In the genomic region with DNA sequence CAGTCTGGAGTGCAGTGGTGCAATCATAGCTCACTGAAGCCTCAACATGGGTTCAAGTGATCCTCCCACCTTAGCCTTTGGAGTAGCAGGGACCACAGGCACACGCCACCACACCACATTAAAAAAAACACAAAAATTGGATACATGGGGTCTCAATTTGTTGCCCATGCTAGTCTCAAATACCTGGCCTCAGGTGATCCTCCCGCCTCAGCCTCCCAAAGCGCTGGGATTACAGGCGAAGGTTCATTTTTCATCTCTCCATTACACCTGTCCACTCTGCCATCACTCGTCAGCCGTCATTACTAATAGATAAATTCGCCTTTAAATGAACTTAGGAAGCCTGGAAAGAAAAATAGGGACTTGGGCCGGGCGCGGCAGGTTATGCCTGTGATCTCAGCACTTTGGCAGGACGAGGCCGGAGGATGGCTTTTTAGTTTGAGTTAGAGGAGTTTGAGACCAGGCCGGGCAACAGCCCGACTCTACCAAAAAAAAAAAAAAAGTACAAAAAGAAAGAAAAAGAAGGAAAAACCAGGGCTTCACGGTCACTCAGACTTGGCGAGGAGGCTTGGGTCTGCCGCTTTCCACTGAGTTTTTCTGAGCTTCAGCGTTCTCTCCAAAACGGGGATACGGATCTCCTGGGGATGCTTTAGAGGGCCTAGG, we compare ENCODE assay signal across 8 cellular contexts. TPM values are rescaled to one million over a fixed set of nuclear protein-coding genes. Genes with fewer than 3 reads are reported as not detected.
A peak's percentile ranks its signal among the peaks of the same experiment; 100 is the strongest.
DNase-seq lines count a peak whose midpoint lies in the region; TF ChIP-seq lines count a peak whose summit lies in the region.

No MANE protein-coding gene starts in this region.

- peak overlapping the region; percentile 79 to 98 for H3K4me3 ChIP-seq in CD4-positive, alpha-beta memory T cell (ENCODE audit: low read length in 2 of 2)
- H3K4me3 ChIP-seq in NB4 (ENCODE audit: low read depth, low read length) (peak overlapping the region; percentile 93), dorsolateral prefrontal cortex (peak overlapping the region; percentile 58 to 100 (median 92)), mucosa of rectum (ENCODE audit: low read length in 2 of 2) (peak overlapping the region; percentile 99)

- DNase-seq in CD4-positive, alpha-beta memory T cell, result peak in 1 of 5 donors; percentile 1
- peak; percentile 23 for DNase-seq in NB4 (ENCODE audit: low read depth)
- DNase-seq in dorsolateral prefrontal cortex, result no peak
- no peak for DNase-seq in cerebellum (ENCODE audit: low spot score)
- no peak for DNase-seq in posterior vena cava (ENCODE audit: low spot score)
- no peak for DNase-seq in AG08396 (ENCODE audit: low spot score)
- DNase-seq in GM03348 (ENCODE audit: low spot score), result no peak

- H3K4me1 ChIP-seq in CD4-positive, alpha-beta memory T cell (ENCODE audit: insufficient read depth, low read length), result peaks cover 44% of the 10 kb centered on the region
- H3K4me1 ChIP-seq in mucosa of rectum (ENCODE audit: control insufficient read depth in 2 of 2, insufficient read depth in 2 of 2, low read length in 2 of 2), result peaks cover 12 to 29% of the 10 kb centered on the region in 2 donors

- no peaks in the 10 kb centered on the region for H3K36me3 ChIP-seq in CD4-positive, alpha-beta memory T cell (ENCODE audit: insufficient read depth, low read length)
- peaks cover 0 to 2% of the 10 kb centered on the region in 2 donors for H3K36me3 ChIP-seq in mucosa of rectum (ENCODE audit: control insufficient read depth in 2 of 2, insufficient read depth in 2 of 2, low read length in 2 of 2)

- H3K4me1 Mint-ChIP-seq in CD4-positive, alpha-beta memory T cell, result peaks cover 35 to 65% (median 45%) of the 10 kb centered on the region in 4 donors

- H3K9me3 ChIP-seq in CD4-positive, alpha-beta memory T cell (ENCODE audit: control insufficient read depth in 1 of 2, low read length in 2 of 2), result no peaks in the 10 kb centered on the region
- no peaks in the 10 kb centered on the region for H3K9me3 ChIP-seq in mucosa of rectum (ENCODE audit: control insufficient read depth in 2 of 2, low read length in 2 of 2)

- H3K27ac Mint-ChIP-seq in CD4-positive, alpha-beta memory T cell, result peak overlapping the region; percentile 88 to 98 (median 95)

- peaks cover 9 to 30% of the 10 kb centered on the region in 2 donors for H3K36me3 Mint-ChIP-seq in CD4-positive, alpha-beta memory T cell

- CTCF ChIA-PET in CD4-positive, alpha-beta memory T cell (lab: Charles Lee; ENCODE audit: partially characterized antibody), result interaction anchor here (0.7 to 2.7 kb wide), 6 partner anchors 9 to 89 kb away, joined by 3 to 13 read pairs (median 8); a partner anchor contains a TSS

- H3K27me3 Mint-ChIP-seq in CD4-positive, alpha-beta memory T cell, result peaks cover 0 to 2% of the 10 kb centered on the region in 2 donors

- peak overlapping the region; percentile 99 for H3K27ac ChIP-seq in CD4-positive, alpha-beta memory T cell (ENCODE audit: low read depth, low read length)
- peak overlapping the region; percentile 34 to 98 (median 93) for H3K27ac ChIP-seq in dorsolateral prefrontal cortex
- H3K27ac ChIP-seq in mucosa of rectum (ENCODE audit: low read depth in 2 of 2, low read length in 2 of 2), result peak overlapping the region; percentile 95

- no peak for TF ChIP-seq CTCF in NB4 (IDR thresholded peaks at IDR 0.05; ENCODE audit: low read depth, low read length)
- TF ChIP-seq CTCF in dorsolateral prefrontal cortex (IDR thresholded peaks at IDR 0.05 in 54 of 56, conservative IDR thresholded peaks at IDR 0.05 in 2 of 56; ENCODE audit: low read depth in 1 of 56, partially characterized antibody in 56 of 56), result no peak

- no peak for TF ChIP-seq POLR2A in NB4 (IDR thresholded peaks at IDR 0.05; ENCODE audit: extremely low read depth, insufficient read length)

- peak overlapping the region; percentile 89 to 98 (median 96) for H3K4me3 Mint-ChIP-seq in CD4-positive, alpha-beta memory T cell

- peak overlapping the region; percentile 95 to 100 for H3K9ac ChIP-seq in mucosa of rectum (ENCODE audit: low read depth in 1 of 2, low read length in 2 of 2)

- no peaks in the 10 kb centered on the region for H3K27me3 ChIP-seq in CD4-positive, alpha-beta memory T cell (ENCODE audit: insufficient read depth, low read length)
- no peaks in the 10 kb centered on the region for H3K27me3 ChIP-seq in dorsolateral prefrontal cortex
- no peaks in the 10 kb centered on the region for H3K27me3 ChIP-seq in mucosa of rectum (ENCODE audit: control insufficient read depth in 2 of 2, insufficient read depth in 2 of 2, low read length in 2 of 2)

- intact Hi-C loops in CD4-positive, alpha-beta memory T cell (cut with micrococcal nuclease), result loop anchor here (1.0 to 5.0 kb wide), 6 partner anchors 8 to 388 kb away; a partner anchor contains a TSS
- intact Hi-C loops in dorsolateral prefrontal cortex (cut with DNase I) (loop anchor here (2.0 to 5.0 kb wide), 4 partner anchors 36 to 228 kb away; a partner anchor contains a TSS), posterior vena cava (cut with DNase I) (loop anchor here in 1 of 2 donors (5.0 kb wide), 1 partner anchor 88 kb away; a partner anchor contains a TSS)

- POLR2A ChIA-PET in CD4-positive, alpha-beta memory T cell (lab: Charles Lee; ENCODE audit: partially characterized antibody), result interaction anchor here (0.7 to 5.5 kb wide), 29 partner anchors 10 to 1899 kb away, joined by 3 to 153 read pairs (median 5); a partner anchor contains a TSS

- no peaks in the 10 kb centered on the region for H3K9me3 Mint-ChIP-seq in CD4-positive, alpha-beta memory T cell

RNA-seq across cellular contexts. Expression of a gene that starts 0.7 kb away (rescaled TPM):
- total RNA-seq in CD4-positive, alpha-beta memory T cell, result 100 to 1,000 TPM; 234 to 236 TPM
- polyA plus RNA-seq in CD4-positive, alpha-beta memory T cell, result 100 to 1,000 TPM in 1 of 2 donors, 10 to 100 TPM in 1; 47.4 to 111 TPM
- total RNA-seq in dorsolateral prefrontal cortex (100 to 1,000 TPM; 107 to 178 (median 128) TPM), cerebellum (39.6 TPM), posterior vena cava (10 to 100 TPM; 67.0 to 74.9 TPM)

RNA-seq across cellular contexts. Expression of a gene that starts 9.0 kb away (rescaled TPM):
- total RNA-seq in CD4-positive, alpha-beta memory T cell, result 1,000 to 10,000 TPM; 4,061 to 4,227 TPM
- polyA plus RNA-seq in CD4-positive, alpha-beta memory T cell, result 1,000 to 10,000 TPM; 1,590 to 2,052 TPM
- total RNA-seq in dorsolateral prefrontal cortex (100 to 1,000 TPM; 365 to 780 (median 506) TPM), cerebellum (48.1 TPM), posterior vena cava (1,000 to 10,000 TPM; 1,159 to 1,295 TPM)

RNA-seq across cellular contexts. Expression of a gene that starts 32.3 kb away (rescaled TPM):
- 10 to 100 TPM; 12.1 to 17.0 TPM for total RNA-seq in CD4-positive, alpha-beta memory T cell
- 1 to 10 TPM; 1.4 to 5.1 TPM for polyA plus RNA-seq in CD4-positive, alpha-beta memory T cell
- total RNA-seq in dorsolateral prefrontal cortex (10 to 100 TPM in 50 of 120 experiments, 1 to 10 TPM in 70; 2.1 to 25.5 (median 9.2) TPM), cerebellum (20.9 TPM), posterior vena cava (10 to 100 TPM; 38.1 to 48.6 TPM)

RNA-seq across cellular contexts. Expression of a gene that starts 35.9 kb away (rescaled TPM):
- 10 to 100 TPM; 47.2 to 49.6 TPM for total RNA-seq in CD4-positive, alpha-beta memory T cell
- polyA plus RNA-seq in CD4-positive, alpha-beta memory T cell, result 10 to 100 TPM; 39.1 to 50.4 TPM
- total RNA-seq in dorsolateral prefrontal cortex, result 10 to 100 TPM; 62.0 to 99.4 (median 80.0) TPM
- 36.7 TPM for total RNA-seq in cerebellum
- total RNA-seq in posterior vena cava, result 10 to 100 TPM; 44.5 to 45.5 TPM

RNA-seq across cellular contexts. Expression of a gene that starts 38.1 kb away (rescaled TPM):
- 100 to 1,000 TPM; 151 to 152 TPM for total RNA-seq in CD4-positive, alpha-beta memory T cell
- polyA plus RNA-seq in CD4-positive, alpha-beta memory T cell, result 100 to 1,000 TPM; 164 to 191 TPM
- 100 to 1,000 TPM in 17 of 120 experiments, 10 to 100 TPM in 99, 1 to 10 TPM in 4; 7.0 to 246 (median 38.2) TPM for total RNA-seq in dorsolateral prefrontal cortex
- total RNA-seq in cerebellum, result 1.9 TPM
- total RNA-seq in posterior vena cava, result 100 to 1,000 TPM; 258 to 509 TPM
